1 cellular context compared by ENCODE assay signal in the genomic region with DNA sequence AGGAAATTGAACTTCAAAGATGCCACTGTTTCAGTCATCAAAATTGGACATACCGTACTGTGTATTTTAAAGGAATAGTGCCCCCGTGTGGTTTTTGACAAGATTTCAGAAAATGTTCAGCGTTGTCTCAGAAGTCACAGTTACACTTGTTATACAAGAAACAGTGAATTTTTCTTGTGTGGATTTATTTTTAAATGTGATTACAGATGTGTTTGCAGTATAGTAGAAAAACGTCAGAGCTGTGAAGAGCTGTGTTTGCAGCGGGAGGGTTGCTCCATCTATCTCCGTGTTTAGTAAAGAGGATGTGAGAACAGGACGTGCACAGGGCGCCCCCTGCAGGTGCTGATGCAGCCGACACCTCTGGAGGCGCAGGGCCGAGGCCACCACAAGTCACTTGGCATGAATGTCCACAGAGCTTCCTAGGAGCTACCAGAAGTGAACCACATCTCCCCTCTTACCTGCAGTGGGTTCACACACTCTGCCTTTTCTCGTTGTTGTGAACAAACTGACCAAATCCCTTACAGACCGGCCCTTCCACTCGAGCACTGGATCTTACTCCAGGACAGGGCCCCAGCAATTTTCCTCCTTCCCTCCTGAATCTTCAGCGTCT.
TF ChIP-seq lines count a peak whose summit lies in the region.

No MANE protein-coding gene starts in this region.

TF ChIP-seq in HepG2, 621 proteins besides CTCF, POLR2A, EP300 and RAD21 (continued from another document and continues in another):
- TF ChIP-seq, protein P1, sequence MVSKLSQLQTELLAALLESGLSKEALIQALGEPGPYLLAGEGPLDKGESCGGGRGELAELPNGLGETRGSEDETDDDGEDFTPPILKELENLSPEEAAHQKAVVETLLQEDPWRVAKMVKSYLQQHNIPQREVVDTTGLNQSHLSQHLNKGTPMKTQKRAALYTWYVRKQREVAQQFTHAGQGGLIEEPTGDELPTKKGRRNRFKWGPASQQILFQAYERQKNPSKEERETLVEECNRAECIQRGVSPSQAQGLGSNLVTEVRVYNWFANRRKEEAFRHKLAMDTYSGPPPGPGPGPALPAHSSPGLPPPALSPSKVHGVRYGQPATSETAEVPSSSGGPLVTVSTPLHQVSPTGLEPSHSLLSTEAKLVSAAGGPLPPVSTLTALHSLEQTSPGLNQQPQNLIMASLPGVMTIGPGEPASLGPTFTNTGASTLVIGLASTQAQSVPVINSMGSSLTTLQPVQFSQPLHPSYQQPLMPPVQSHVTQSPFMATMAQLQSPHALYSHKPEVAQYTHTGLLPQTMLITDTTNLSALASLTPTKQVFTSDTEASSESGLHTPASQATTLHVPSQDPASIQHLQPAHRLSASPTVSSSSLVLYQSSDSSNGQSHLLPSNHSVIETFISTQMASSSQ (IDR thresholded peaks at IDR 0.05; ENCODE audit: low read depth) = no peak
- TF ChIP-seq, protein P1 (CRISPR knock-in tag; IDR thresholded peaks at IDR 0.05; ENCODE audit: borderline replicate concordance) = no peak
- TF ChIP-seq, protein P2, sequence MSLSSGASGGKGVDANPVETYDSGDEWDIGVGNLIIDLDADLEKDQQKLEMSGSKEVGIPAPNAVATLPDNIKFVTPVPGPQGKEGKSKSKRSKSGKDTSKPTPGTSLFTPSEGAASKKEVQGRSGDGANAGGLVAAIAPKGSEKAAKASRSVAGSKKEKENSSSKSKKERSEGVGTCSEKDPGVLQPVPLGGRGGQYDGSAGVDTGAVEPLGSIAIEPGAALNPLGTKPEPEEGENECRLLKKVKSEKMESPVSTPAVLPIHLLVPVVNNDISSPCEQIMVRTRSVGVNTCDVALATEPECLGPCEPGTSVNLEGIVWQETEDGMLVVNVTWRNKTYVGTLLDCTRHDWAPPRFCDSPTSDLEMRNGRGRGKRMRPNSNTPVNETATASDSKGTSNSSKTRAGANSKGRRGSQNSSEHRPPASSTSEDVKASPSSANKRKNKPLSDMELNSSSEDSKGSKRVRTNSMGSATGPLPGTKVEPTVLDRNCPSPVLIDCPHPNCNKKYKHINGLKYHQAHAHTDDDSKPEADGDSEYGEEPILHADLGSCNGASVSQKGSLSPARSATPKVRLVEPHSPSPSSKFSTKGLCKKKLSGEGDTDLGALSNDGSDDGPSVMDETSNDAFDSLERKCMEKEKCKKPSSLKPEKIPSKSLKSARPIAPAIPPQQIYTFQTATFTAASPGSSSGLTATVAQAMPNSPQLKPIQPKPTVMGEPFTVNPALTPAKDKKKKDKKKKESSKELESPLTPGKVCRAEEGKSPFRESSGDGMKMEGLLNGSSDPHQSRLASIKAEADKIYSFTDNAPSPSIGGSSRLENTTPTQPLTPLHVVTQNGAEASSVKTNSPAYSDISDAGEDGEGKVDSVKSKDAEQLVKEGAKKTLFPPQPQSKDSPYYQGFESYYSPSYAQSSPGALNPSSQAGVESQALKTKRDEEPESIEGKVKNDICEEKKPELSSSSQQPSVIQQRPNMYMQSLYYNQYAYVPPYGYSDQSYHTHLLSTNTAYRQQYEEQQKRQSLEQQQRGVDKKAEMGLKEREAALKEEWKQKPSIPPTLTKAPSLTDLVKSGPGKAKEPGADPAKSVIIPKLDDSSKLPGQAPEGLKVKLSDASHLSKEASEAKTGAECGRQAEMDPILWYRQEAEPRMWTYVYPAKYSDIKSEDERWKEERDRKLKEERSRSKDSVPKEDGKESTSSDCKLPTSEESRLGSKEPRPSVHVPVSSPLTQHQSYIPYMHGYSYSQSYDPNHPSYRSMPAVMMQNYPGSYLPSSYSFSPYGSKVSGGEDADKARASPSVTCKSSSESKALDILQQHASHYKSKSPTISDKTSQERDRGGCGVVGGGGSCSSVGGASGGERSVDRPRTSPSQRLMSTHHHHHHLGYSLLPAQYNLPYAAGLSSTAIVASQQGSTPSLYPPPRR (CRISPR knock-in tag; IDR thresholded peaks at IDR 0.05; ENCODE audit: borderline replicate concordance) = no peak
- peak; percentile 56; the same call in 1 of the 2 replicates for TF ChIP-seq PPARG (CRISPR knock-in tag; conservative IDR thresholded peaks at IDR 0.05)
- TF ChIP-seq, protein P3, sequence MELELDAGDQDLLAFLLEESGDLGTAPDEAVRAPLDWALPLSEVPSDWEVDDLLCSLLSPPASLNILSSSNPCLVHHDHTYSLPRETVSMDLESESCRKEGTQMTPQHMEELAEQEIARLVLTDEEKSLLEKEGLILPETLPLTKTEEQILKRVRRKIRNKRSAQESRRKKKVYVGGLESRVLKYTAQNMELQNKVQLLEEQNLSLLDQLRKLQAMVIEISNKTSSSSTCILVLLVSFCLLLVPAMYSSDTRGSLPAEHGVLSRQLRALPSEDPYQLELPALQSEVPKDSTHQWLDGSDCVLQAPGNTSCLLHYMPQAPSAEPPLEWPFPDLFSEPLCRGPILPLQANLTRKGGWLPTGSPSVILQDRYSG (CRISPR knock-in tag; IDR thresholded peaks at IDR 0.05) = no peak
- TF ChIP-seq NPAS2 (CRISPR knock-in tag; IDR thresholded peaks at IDR 0.05; ENCODE audit: borderline replicate concordance) = no peak
- TF ChIP-seq KDM3A (CRISPR knock-in tag; IDR thresholded peaks at IDR 0.05; ENCODE audit: low read depth) = peak; percentile 75; the same call in 1 of the 2 replicates
- TF ChIP-seq, protein P4, sequence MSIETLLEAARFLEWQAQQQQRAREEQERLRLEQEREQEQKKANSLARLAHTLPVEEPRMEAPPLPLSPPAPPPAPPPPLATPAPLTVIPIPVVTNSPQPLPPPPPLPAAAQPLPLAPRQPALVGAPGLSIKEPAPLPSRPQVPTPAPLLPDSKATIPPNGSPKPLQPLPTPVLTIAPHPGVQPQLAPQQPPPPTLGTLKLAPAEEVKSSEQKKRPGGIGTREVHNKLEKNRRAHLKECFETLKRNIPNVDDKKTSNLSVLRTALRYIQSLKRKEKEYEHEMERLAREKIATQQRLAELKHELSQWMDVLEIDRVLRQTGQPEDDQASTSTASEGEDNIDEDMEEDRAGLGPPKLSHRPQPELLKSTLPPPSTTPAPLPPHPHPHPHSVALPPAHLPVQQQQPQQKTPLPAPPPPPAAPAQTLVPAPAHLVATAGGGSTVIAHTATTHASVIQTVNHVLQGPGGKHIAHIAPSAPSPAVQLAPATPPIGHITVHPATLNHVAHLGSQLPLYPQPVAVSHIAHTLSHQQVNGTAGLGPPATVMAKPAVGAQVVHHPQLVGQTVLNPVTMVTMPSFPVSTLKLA (IDR thresholded peaks at IDR 0.05) = no peak
- 0 out of 2 replicates have a peak, but pooled peaks have one; percentile 10 for TF ChIP-seq ZKSCAN1 (IDR thresholded peaks at IDR 0.05; ENCODE audit: low read length)
- TF ChIP-seq ZC3H13 (CRISPR knock-in tag; IDR thresholded peaks at IDR 0.05) = no peak
- TF ChIP-seq ADNP (CRISPR knock-in tag; IDR thresholded peaks at IDR 0.05) = no peak
- TF ChIP-seq, protein P5, sequence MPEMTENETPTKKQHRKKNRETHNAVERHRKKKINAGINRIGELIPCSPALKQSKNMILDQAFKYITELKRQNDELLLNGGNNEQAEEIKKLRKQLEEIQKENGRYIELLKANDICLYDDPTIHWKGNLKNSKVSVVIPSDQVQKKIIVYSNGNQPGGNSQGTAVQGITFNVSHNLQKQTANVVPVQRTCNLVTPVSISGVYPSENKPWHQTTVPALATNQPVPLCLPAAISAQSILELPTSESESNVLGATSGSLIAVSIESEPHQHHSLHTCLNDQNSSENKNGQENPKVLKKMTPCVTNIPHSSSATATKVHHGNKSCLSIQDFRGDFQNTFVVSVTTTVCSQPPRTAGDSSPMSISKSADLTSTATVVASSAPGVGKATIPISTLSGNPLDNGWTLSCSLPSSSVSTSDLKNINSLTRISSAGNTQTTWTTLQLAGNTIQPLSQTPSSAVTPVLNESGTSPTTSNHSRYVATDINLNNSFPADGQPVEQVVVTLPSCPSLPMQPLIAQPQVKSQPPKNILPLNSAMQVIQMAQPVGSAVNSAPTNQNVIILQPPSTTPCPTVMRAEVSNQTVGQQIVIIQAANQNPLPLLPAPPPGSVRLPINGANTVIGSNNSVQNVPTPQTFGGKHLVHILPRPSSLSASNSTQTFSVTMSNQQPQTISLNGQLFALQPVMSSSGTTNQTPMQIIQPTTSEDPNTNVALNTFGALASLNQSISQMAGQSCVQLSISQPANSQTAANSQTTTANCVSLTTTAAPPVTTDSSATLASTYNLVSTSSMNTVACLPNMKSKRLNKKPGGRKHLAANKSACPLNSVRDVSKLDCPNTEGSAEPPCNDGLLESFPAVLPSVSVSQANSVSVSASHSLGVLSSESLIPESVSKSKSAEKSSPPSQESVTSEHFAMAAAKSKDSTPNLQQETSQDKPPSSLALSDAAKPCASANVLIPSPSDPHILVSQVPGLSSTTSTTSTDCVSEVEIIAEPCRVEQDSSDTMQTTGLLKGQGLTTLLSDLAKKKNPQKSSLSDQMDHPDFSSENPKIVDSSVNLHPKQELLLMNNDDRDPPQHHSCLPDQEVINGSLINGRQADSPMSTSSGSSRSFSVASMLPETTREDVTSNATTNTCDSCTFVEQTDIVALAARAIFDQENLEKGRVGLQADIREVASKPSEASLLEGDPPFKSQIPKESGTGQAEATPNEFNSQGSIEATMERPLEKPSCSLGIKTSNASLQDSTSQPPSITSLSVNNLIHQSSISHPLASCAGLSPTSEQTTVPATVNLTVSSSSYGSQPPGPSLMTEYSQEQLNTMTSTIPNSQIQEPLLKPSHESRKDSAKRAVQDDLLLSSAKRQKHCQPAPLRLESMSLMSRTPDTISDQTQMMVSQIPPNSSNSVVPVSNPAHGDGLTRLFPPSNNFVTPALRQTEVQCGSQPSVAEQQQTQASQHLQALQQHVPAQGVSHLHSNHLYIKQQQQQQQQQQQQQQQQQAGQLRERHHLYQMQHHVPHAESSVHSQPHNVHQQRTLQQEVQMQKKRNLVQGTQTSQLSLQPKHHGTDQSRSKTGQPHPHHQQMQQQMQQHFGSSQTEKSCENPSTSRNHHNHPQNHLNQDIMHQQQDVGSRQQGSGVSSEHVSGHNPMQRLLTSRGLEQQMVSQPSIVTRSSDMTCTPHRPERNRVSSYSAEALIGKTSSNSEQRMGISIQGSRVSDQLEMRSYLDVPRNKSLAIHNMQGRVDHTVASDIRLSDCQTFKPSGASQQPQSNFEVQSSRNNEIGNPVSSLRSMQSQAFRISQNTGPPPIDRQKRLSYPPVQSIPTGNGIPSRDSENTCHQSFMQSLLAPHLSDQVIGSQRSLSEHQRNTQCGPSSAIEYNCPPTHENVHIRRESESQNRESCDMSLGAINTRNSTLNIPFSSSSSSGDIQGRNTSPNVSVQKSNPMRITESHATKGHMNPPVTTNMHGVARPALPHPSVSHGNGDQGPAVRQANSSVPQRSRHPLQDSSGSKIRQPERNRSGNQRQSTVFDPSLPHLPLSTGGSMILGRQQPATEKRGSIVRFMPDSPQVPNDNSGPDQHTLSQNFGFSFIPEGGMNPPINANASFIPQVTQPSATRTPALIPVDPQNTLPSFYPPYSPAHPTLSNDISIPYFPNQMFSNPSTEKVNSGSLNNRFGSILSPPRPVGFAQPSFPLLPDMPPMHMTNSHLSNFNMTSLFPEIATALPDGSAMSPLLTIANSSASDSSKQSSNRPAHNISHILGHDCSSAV (CRISPR knock-in tag; IDR thresholded peaks at IDR 0.05; ENCODE audit: borderline replicate concordance) = peak; percentile 56; the same call in 1 of the 2 replicates
- TF ChIP-seq, protein P6, sequence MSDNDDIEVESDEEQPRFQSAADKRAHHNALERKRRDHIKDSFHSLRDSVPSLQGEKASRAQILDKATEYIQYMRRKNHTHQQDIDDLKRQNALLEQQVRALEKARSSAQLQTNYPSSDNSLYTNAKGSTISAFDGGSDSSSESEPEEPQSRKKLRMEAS (IDR thresholded peaks at IDR 0.05) = 0 out of 2 replicates have a peak, but pooled peaks have one; percentile 21
- no peak for TF ChIP-seq ZNF446 (CRISPR knock-in tag; IDR thresholded peaks at IDR 0.05)
- TF ChIP-seq ELF4 (CRISPR knock-in tag; IDR thresholded peaks at IDR 0.05; ENCODE audit: borderline replicate concordance) = peak; percentile 39; the same call in 1 of the 2 replicates
- TF ChIP-seq, protein P7, sequence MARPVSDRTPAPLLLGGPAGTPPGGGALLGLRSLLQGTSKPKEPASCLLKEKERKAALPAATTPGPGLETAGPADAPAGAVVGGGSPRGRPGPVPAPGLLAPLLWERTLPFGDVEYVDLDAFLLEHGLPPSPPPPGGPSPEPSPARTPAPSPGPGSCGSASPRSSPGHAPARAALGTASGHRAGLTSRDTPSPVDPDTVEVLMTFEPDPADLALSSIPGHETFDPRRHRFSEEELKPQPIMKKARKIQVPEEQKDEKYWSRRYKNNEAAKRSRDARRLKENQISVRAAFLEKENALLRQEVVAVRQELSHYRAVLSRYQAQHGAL (CRISPR knock-in tag; IDR thresholded peaks at IDR 0.05; ENCODE audit: not compliant biosample characterization) = no peak
- TF ChIP-seq ZNF563 (CRISPR knock-in tag; IDR thresholded peaks at IDR 0.05) = no peak
- no peak for TF ChIP-seq LCORL (IDR thresholded peaks at IDR 0.05)
- TF ChIP-seq LCORL (CRISPR knock-in tag; IDR thresholded peaks at IDR 0.05) = peak; percentile 40; the same call in 1 of the 2 replicates
- TF ChIP-seq ZSCAN31 (CRISPR knock-in tag; IDR thresholded peaks at IDR 0.05; ENCODE audit: low read depth) = no peak
- TF ChIP-seq ZEB1 (IDR thresholded peaks at IDR 0.05; ENCODE audit: insufficient replicate concordance, low read depth) = no peak
- TF ChIP-seq ZNF333 (CRISPR knock-in tag; IDR thresholded peaks at IDR 0.05; ENCODE audit: borderline replicate concordance) = no peak
- no peak; the same call in 1 of the 2 replicates for TF ChIP-seq HDAC2 (CRISPR knock-in tag; IDR thresholded peaks at IDR 0.05)
- no peak for TF ChIP-seq ZNF570 (CRISPR knock-in tag; IDR thresholded peaks at IDR 0.05; ENCODE audit: borderline replicate concordance)
- TF ChIP-seq HMG20B (CRISPR knock-in tag; conservative IDR thresholded peaks at IDR 0.05) = no peak; the same call in 1 of the 2 replicates
- TF ChIP-seq, protein P8, sequence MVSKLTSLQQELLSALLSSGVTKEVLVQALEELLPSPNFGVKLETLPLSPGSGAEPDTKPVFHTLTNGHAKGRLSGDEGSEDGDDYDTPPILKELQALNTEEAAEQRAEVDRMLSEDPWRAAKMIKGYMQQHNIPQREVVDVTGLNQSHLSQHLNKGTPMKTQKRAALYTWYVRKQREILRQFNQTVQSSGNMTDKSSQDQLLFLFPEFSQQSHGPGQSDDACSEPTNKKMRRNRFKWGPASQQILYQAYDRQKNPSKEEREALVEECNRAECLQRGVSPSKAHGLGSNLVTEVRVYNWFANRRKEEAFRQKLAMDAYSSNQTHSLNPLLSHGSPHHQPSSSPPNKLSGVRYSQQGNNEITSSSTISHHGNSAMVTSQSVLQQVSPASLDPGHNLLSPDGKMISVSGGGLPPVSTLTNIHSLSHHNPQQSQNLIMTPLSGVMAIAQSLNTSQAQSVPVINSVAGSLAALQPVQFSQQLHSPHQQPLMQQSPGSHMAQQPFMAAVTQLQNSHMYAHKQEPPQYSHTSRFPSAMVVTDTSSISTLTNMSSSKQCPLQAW (CRISPR knock-in tag; IDR thresholded peaks at IDR 0.05) = no peak
- TF ChIP-seq ZNF451 (CRISPR knock-in tag; IDR thresholded peaks at IDR 0.05) = no peak
- TF ChIP-seq YEATS4 (CRISPR knock-in tag; IDR thresholded peaks at IDR 0.05; ENCODE audit: borderline replicate concordance) = no peak
- no peak for TF ChIP-seq ZNF572 (CRISPR knock-in tag; IDR thresholded peaks at IDR 0.05)
- no peak for TF ChIP-seq MAFF (IDR thresholded peaks at IDR 0.05; ENCODE audit: low read depth, low read length)
- TF ChIP-seq ZNF792 (CRISPR knock-in tag; IDR thresholded peaks at IDR 0.05) = no peak
